1 cellular context compared by ENCODE assay signal in the genomic region with DNA sequence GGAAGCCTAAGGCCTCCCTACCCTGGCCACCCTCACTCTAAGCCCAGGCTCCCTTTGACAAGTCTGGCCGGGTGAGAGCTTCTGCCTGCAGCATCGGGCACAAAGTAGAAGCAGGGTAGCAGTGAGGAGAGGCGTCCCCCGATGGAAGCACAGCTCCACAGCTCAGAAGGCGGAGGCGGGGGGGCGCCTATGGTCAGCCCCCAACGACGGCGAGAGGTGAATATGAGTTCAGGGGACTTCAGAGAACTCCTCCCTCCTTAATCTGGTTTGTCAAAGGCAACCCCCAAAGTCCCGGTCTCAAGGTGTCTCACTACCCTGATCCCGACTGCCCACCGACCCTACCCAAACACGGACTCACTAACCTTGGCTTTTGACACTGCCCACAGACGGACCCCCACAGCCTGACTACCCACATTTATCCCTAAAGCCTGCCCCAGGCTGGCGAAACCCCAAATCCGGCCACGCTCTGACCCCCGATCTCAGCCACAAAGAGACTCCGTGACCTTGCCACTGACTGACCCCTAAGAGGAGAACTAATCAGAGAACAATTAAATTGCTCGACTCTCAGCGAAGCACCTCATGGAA.
TF ChIP-seq lines count a peak whose summit lies in the region.

No MANE protein-coding gene starts in this region.

TF ChIP-seq in HepG2, 621 proteins besides CTCF, POLR2A, EP300 and RAD21 (continues in another document):
- TF ChIP-seq ZNF549 (CRISPR knock-in tag; IDR thresholded peaks at IDR 0.05) = no peak
- no peak for TF ChIP-seq SOX6 (IDR thresholded peaks at IDR 0.05)
- TF ChIP-seq SOX6 (CRISPR knock-in tag; IDR thresholded peaks at IDR 0.05) = 0 out of 2 replicates have a peak, but pooled peaks have one; percentile 22
- TF ChIP-seq ZNF383 (CRISPR knock-in tag; IDR thresholded peaks at IDR 0.05; ENCODE audit: borderline replicate concordance) = no peak
- no peak for TF ChIP-seq FOXJ3 (CRISPR knock-in tag; IDR thresholded peaks at IDR 0.05; ENCODE audit: borderline replicate concordance)
- no peak for TF ChIP-seq ZNF30 (CRISPR knock-in tag; IDR thresholded peaks at IDR 0.05)
- TF ChIP-seq, protein P1, sequence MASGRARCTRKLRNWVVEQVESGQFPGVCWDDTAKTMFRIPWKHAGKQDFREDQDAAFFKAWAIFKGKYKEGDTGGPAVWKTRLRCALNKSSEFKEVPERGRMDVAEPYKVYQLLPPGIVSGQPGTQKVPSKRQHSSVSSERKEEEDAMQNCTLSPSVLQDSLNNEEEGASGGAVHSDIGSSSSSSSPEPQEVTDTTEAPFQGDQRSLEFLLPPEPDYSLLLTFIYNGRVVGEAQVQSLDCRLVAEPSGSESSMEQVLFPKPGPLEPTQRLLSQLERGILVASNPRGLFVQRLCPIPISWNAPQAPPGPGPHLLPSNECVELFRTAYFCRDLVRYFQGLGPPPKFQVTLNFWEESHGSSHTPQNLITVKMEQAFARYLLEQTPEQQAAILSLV (CRISPR knock-in tag; IDR thresholded peaks at IDR 0.05; ENCODE audit: borderline replicate concordance) = no peak
- TF ChIP-seq RBM22 (optimal IDR thresholded peaks at IDR 0.05; ENCODE audit: low read length) = no peak
- TF ChIP-seq FOXC1 (CRISPR knock-in tag; IDR thresholded peaks at IDR 0.05; ENCODE audit: borderline replicate concordance) = no peak
- TF ChIP-seq ARHGAP35 (CRISPR knock-in tag; IDR thresholded peaks at IDR 0.05; ENCODE audit: borderline replicate concordance) = no peak
- no peak for TF ChIP-seq ZFP36L2 (CRISPR knock-in tag; IDR thresholded peaks at IDR 0.05)
- TF ChIP-seq DMAP1 (CRISPR knock-in tag; IDR thresholded peaks at IDR 0.05) = no peak
- TF ChIP-seq, protein P2, sequence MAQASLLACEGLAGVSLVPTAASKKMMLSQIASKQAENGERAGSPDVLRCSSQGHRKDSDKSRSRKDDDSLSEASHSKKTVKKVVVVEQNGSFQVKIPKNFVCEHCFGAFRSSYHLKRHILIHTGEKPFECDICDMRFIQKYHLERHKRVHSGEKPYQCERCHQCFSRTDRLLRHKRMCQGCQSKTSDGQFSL (CRISPR knock-in tag; IDR thresholded peaks at IDR 0.05) = peak; percentile 72; the same call in 1 of the 2 replicates
- no peak for TF ChIP-seq ZSCAN30 (CRISPR knock-in tag; IDR thresholded peaks at IDR 0.05)
- no peak for TF ChIP-seq PRPF4 (IDR thresholded peaks at IDR 0.05; ENCODE audit: low read depth, low read length, poor library complexity, severe bottlenecking)
- TF ChIP-seq ZNF598 (CRISPR knock-in tag; IDR thresholded peaks at IDR 0.05; ENCODE audit: borderline replicate concordance) = 0 out of 2 replicates have a peak, but pooled peaks have one; percentile 25
- no peak for TF ChIP-seq MIER2 (CRISPR knock-in tag; IDR thresholded peaks at IDR 0.05)
- no peak for TF ChIP-seq ZNF264 (CRISPR knock-in tag; IDR thresholded peaks at IDR 0.05)
- TF ChIP-seq, protein P3, sequence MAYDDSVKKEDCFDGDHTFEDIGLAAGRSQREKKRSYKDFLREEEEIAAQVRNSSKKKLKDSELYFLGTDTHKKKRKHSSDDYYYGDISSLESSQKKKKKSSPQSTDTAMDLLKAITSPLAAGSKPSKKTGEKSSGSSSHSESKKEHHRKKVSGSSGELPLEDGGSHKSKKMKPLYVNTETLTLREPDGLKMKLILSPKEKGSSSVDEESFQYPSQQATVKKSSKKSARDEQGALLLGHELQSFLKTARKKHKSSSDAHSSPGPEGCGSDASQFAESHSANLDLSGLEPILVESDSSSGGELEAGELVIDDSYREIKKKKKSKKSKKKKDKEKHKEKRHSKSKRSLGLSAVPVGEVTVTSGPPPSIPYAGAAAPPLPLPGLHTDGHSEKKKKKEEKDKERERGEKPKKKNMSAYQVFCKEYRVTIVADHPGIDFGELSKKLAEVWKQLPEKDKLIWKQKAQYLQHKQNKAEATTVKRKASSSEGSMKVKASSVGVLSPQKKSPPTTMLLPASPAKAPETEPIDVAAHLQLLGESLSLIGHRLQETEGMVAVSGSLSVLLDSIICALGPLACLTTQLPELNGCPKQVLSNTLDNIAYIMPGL (CRISPR knock-in tag; IDR thresholded peaks at IDR 0.05; ENCODE audit: borderline replicate concordance in 1 of 2, low read depth in 1 of 2) = no peak
- TF ChIP-seq, protein P4, sequence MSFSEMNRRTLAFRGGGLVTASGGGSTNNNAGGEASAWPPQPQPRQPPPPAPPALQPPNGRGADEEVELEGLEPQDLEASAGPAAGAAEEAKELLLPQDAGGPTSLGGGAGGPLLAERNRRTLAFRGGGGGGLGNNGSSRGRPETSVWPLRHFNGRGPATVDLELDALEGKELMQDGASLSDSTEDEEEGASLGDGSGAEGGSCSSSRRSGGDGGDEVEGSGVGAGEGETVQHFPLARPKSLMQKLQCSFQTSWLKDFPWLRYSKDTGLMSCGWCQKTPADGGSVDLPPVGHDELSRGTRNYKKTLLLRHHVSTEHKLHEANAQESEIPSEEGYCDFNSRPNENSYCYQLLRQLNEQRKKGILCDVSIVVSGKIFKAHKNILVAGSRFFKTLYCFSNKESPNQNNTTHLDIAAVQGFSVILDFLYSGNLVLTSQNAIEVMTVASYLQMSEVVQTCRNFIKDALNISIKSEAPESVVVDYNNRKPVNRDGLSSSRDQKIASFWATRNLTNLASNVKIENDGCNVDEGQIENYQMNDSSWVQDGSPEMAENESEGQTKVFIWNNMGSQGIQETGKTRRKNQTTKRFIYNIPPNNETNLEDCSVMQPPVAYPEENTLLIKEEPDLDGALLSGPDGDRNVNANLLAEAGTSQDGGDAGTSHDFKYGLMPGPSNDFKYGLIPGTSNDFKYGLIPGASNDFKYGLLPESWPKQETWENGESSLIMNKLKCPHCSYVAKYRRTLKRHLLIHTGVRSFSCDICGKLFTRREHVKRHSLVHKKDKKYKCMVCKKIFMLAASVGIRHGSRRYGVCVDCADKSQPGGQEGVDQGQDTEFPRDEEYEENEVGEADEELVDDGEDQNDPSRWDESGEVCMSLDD (CRISPR knock-in tag; IDR thresholded peaks at IDR 0.05; ENCODE audit: borderline replicate concordance) = no peak
- no peak for TF ChIP-seq MAFF (IDR thresholded peaks at IDR 0.05; ENCODE audit: low read depth, low read length)
- TF ChIP-seq U2AF1 (optimal IDR thresholded peaks at IDR 0.05; ENCODE audit: low read depth, low read length) = no peak
- TF ChIP-seq ZNF136 (CRISPR knock-in tag; IDR thresholded peaks at IDR 0.05; ENCODE audit: low read depth) = no peak
- peak; percentile 81; the same call in 1 of the 2 replicates for TF ChIP-seq ZNF619 (CRISPR knock-in tag; IDR thresholded peaks at IDR 0.05)
- TF ChIP-seq ZNF883 (CRISPR knock-in tag; IDR thresholded peaks at IDR 0.05; ENCODE audit: not compliant biosample characterization) = peak; percentile 56
- TF ChIP-seq ZNF317 (CRISPR knock-in tag; IDR thresholded peaks at IDR 0.05) = no peak
- no peak for TF ChIP-seq ZNF790 (CRISPR knock-in tag; IDR thresholded peaks at IDR 0.05; ENCODE audit: borderline replicate concordance)
- TF ChIP-seq ZBTB21 (CRISPR knock-in tag; IDR thresholded peaks at IDR 0.05) = no peak
- no peak for TF ChIP-seq RARG (CRISPR knock-in tag; IDR thresholded peaks at IDR 0.05; ENCODE audit: low read depth)
- TF ChIP-seq, protein P5, sequence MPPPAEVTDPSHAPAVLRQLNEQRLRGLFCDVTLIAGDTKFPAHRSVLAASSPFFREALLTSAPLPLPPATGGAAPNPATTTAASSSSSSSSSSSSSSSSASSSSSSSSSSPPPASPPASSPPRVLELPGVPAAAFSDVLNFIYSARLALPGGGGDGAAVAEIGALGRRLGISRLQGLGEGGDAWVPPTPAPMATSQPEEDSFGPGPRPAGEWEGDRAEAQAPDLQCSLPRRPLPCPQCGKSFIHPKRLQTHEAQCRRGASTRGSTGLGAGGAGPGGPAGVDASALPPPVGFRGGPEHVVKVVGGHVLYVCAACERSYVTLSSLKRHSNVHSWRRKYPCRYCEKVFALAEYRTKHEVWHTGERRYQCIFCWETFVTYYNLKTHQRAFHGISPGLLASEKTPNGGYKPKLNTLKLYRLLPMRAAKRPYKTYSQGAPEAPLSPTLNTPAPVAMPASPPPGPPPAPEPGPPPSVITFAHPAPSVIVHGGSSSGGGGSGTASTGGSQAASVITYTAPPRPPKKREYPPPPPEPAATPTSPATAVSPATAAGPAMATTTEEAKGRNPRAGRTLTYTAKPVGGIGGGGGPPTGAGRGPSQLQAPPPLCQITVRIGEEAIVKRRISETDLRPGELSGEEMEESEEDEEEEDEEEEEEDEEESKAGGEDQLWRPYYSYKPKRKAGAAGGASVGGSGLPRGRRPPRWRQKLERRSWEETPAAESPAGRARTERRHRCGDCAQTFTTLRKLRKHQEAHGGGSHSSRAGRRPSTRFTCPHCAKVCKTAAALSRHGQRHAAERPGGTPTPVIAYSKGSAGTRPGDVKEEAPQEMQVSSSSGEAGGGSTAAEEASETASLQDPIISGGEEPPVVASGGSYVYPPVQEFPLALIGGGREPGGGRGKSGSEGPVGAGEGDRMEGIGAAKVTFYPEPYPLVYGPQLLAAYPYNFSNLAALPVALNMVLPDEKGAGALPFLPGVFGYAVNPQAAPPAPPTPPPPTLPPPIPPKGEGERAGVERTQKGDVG (CRISPR knock-in tag; IDR thresholded peaks at IDR 0.05; ENCODE audit: borderline replicate concordance) = peak; percentile 53; the same call in 1 of the 2 replicates
- TF ChIP-seq ZNF180 (CRISPR knock-in tag; IDR thresholded peaks at IDR 0.05; ENCODE audit: borderline replicate concordance, low read depth) = no peak
- TF ChIP-seq, protein P6, sequence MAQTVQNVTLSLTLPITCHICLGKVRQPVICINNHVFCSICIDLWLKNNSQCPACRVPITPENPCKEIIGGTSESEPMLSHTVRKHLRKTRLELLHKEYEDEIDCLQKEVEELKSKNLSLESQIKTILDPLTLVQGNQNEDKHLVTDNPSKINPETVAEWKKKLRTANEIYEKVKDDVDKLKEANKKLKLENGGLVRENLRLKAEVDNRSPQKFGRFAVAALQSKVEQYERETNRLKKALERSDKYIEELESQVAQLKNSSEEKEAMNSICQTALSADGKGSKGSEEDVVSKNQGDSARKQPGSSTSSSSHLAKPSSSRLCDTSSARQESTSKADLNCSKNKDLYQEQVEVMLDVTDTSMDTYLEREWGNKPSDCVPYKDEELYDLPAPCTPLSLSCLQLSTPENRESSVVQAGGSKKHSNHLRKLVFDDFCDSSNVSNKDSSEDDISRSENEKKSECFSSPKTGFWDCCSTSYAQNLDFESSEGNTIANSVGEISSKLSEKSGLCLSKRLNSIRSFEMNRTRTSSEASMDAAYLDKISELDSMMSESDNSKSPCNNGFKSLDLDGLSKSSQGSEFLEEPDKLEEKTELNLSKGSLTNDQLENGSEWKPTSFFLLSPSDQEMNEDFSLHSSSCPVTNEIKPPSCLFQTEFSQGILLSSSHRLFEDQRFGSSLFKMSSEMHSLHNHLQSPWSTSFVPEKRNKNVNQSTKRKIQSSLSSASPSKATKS (CRISPR knock-in tag; IDR thresholded peaks at IDR 0.05) = no peak
- TF ChIP-seq, protein P7, sequence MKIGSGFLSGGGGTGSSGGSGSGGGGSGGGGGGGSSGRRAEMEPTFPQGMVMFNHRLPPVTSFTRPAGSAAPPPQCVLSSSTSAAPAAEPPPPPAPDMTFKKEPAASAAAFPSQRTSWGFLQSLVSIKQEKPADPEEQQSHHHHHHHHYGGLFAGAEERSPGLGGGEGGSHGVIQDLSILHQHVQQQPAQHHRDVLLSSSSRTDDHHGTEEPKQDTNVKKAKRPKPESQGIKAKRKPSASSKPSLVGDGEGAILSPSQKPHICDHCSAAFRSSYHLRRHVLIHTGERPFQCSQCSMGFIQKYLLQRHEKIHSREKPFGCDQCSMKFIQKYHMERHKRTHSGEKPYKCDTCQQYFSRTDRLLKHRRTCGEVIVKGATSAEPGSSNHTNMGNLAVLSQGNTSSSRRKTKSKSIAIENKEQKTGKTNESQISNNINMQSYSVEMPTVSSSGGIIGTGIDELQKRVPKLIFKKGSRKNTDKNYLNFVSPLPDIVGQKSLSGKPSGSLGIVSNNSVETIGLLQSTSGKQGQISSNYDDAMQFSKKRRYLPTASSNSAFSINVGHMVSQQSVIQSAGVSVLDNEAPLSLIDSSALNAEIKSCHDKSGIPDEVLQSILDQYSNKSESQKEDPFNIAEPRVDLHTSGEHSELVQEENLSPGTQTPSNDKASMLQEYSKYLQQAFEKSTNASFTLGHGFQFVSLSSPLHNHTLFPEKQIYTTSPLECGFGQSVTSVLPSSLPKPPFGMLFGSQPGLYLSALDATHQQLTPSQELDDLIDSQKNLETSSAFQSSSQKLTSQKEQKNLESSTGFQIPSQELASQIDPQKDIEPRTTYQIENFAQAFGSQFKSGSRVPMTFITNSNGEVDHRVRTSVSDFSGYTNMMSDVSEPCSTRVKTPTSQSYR (CRISPR knock-in tag; IDR thresholded peaks at IDR 0.05; ENCODE audit: borderline replicate concordance) = no peak
- TF ChIP-seq, protein P8, sequence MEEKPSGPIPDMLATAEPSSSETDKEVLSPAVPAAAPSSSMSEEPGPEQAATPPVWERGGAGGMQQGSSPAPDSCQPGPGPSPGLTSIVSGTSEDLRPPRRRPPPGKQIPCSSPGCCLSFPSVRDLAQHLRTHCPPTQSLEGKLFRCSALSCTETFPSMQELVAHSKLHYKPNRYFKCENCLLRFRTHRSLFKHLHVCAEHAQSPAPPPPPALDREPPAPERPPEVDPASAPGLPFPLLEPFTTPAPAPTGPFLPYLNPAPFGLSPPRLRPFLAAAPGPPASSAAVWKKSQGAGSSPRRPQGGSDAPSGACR (CRISPR knock-in tag; IDR thresholded peaks at IDR 0.05) = 0 out of 2 replicates have a peak, but pooled peaks have one; percentile 3
- TF ChIP-seq, protein P9, sequence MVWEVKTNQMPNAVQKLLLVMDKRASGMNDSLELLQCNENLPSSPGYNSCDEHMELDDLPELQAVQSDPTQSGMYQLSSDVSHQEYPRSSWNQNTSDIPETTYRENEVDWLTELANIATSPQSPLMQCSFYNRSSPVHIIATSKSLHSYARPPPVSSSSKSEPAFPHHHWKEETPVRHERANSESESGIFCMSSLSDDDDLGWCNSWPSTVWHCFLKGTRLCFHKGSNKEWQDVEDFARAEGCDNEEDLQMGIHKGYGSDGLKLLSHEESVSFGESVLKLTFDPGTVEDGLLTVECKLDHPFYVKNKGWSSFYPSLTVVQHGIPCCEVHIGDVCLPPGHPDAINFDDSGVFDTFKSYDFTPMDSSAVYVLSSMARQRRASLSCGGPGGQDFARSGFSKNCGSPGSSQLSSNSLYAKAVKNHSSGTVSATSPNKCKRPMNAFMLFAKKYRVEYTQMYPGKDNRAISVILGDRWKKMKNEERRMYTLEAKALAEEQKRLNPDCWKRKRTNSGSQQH (CRISPR knock-in tag; IDR thresholded peaks at IDR 0.05; ENCODE audit: low read depth) = no peak
- no peak for TF ChIP-seq NCOA1 (CRISPR knock-in tag; IDR thresholded peaks at IDR 0.05)
- no peak for TF ChIP-seq HMG20B (CRISPR knock-in tag; conservative IDR thresholded peaks at IDR 0.05)
- TF ChIP-seq, protein P10, sequence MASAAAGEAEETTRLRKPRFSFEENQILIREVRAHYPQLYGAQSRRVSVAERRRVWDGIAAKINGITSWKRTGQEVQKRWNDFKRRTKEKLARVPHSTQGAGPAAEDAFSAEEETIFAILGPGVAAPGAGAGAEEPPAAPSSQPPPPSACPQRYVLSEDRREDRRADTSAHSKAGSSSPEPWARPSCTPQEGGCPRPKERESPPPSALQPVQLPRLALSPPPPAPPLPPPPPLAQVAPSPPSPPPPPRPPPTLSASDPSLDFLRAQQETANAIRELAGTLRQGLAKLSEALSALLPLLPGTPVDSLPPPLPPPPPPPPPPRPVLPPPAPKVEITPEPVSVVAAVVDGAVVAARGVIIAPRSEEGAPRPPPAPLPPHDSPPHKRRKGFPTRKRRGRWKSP (CRISPR knock-in tag; IDR thresholded peaks at IDR 0.05) = no peak
